In the genomic region with DNA sequence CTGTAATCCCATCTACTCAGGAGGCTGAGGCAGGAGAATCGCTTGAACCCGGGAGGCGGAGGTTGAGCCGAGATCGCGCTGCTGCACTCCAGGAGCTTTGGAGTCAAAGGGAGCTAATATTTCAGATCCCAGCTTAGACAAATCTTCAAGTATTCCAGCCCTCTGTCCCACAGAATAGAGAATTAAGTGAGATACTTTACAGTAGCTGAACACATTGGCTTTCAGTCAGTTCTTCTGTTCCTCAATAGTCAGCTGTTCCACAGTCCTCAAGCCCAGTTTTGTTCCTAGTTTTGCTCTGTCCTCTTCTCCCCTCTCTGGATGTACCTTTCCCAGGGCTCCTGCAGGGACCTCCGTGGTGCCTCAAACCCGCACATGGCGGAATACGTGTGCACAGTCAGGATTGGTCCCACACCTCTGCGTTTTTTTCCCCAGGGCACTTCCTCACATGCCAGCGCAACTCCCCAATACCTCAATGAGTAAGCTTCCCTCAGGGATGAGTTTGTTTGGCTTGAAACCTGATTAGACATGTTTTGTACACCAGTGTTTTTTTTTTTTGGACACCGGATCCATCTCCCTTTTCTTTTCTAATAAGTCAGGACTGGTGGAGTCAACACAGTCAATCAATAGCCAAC, we compare ENCODE assay signal across 8 cellular contexts. TPM values are rescaled to one million over a fixed set of nuclear protein-coding genes. Genes with fewer than 3 reads are reported as not detected.
DNase-seq lines count a peak whose midpoint lies in the region; ATAC-seq, FAIRE-seq and TF ChIP-seq lines count a peak whose summit lies in the region.

No MANE protein-coding gene starts in this region.

- no peak for FAIRE-seq in GM12891 (lab: Jason Lieb, UNC)

- peaks cover 35% of the 10 kb centered on the region for H3K4me1 ChIP-seq in Caco-2

- H3K9me3 Mint-ChIP-seq in Caco-2 (ENCODE audit: unreplicated experiment) (no peaks in the 10 kb centered on the region), neural crest cell (no peaks in the 10 kb centered on the region)

- DNase-seq in Caco-2 = no peak
- DNase-seq in NB4 (ENCODE audit: low read depth) = no peak
- DNase-seq in dorsolateral prefrontal cortex = no peak
- DNase-seq in neural crest cell (ENCODE audit: low read depth, low spot score) = no peak
- DNase-seq in NCI-H1930 (lab: John Stamatoyannopoulos, UW) = no peak
- DNase-seq in NCI-H2081 (lab: John Stamatoyannopoulos, UW) = no peak
- DNase-seq in GM12891 (ENCODE audit: insufficient read length, low spot score) = no peak

- TF ChIP-seq CTCF in Caco-2 (IDR thresholded peaks at IDR 0.05; ENCODE audit: insufficient read depth in 1 of 2, low read depth in 1 of 2, low read length in 1 of 2, severe bottlenecking in 1 of 2, unreplicated experiment in 1 of 2) (no peak), NB4 (IDR thresholded peaks at IDR 0.05; ENCODE audit: low read depth, low read length) (no peak), dorsolateral prefrontal cortex (IDR thresholded peaks at IDR 0.05 in 54 of 56, conservative IDR thresholded peaks at IDR 0.05 in 2 of 56; ENCODE audit: low read depth in 1 of 56, partially characterized antibody in 56 of 56) (no peak), neural crest cell (conservative IDR thresholded peaks at IDR 0.05) (no peak)

- H3K4me3 Mint-ChIP-seq in Caco-2 (ENCODE audit: unreplicated experiment) (peak overlapping the region; percentile 99), neural crest cell (peak overlapping the region; percentile 95)

- POLR2A ChIA-PET in Caco-2 (lab: Charles Lee) = interaction anchor here (2.6 kb wide), 1 partner anchor 38 kb away, joined by 29 read pairs; a partner anchor contains a TSS

- CTCF ChIA-PET in Caco-2 (lab: Charles Lee) = no interaction called here

- peaks cover 27% of the 10 kb centered on the region for H3K4me1 Mint-ChIP-seq in Caco-2 (ENCODE audit: low read depth, unreplicated experiment)
- H3K4me1 Mint-ChIP-seq in neural crest cell = peaks cover 24% of the 10 kb centered on the region

- peak overlapping the region in 3 of 59 donors; percentile 92 to 98 (median 94) for H3K27ac ChIP-seq in dorsolateral prefrontal cortex

- intact Hi-C loops in Caco-2 (cut with micrococcal nuclease; ENCODE audit: unreplicated experiment) = no loop called here
- intact Hi-C loops in dorsolateral prefrontal cortex (cut with DNase I) = loop anchor here (2.0 to 5.0 kb wide), 4 partner anchors 37 to 144 kb away; a partner anchor contains a TSS

- no TSS peak for BruUV-seq in Caco-2 (replicated peaks; lab: Mats Ljungman, UMichigan)

- no peaks in the 10 kb centered on the region for H3K9me3 ChIP-seq in Caco-2

- TF ChIP-seq POLR2A in NB4 (IDR thresholded peaks at IDR 0.05; ENCODE audit: extremely low read depth, insufficient read length) = no peak
- TF ChIP-seq POLR2A in GM12891 (IDR thresholded peaks at IDR 0.05; ENCODE audit: low read depth, low read length) = no peak

- H3K27me3 Mint-ChIP-seq in Caco-2 (ENCODE audit: insufficient read depth, unreplicated experiment) = no peaks in the 10 kb centered on the region
- no peaks in the 10 kb centered on the region for H3K27me3 Mint-ChIP-seq in neural crest cell (ENCODE audit: low read depth)

- peaks cover 58% of the 10 kb centered on the region for H3K36me3 Mint-ChIP-seq in Caco-2 (ENCODE audit: insufficient read depth, unreplicated experiment)
- peaks cover 2% of the 10 kb centered on the region for H3K36me3 Mint-ChIP-seq in neural crest cell (ENCODE audit: low read depth)

- peaks cover 2% of the 10 kb centered on the region for H3K36me3 ChIP-seq in Caco-2 (ENCODE audit: control insufficient read depth, insufficient read depth, low read length)

- H3K27me3 ChIP-seq in Caco-2 (replicated peaks; ENCODE audit: control insufficient read depth, insufficient read depth, low read length) (no peaks in the 10 kb centered on the region), dorsolateral prefrontal cortex (no peaks in the 10 kb centered on the region)

- no peak for ATAC-seq in GM18858 (IDR thresholded peaks at IDR 0.05; ENCODE audit: unreplicated experiment)

- H3K27ac Mint-ChIP-seq in Caco-2 (ENCODE audit: unreplicated experiment) (peak overlapping the region; percentile 99), neural crest cell (ENCODE audit: unreplicated experiment) (no peak overlapping the region)

- peak overlapping the region; percentile 71; the same call in 1 of the 2 replicates for H3K4me3 ChIP-seq in Caco-2 (ENCODE audit: low read depth, low read length)
- peak overlapping the region; percentile 99 for H3K4me3 ChIP-seq in NB4 (ENCODE audit: low read depth, low read length)
- H3K4me3 ChIP-seq in dorsolateral prefrontal cortex = peak overlapping the region in 50 of 59 donors; percentile 57 to 100 (median 93)

TF ChIP-seq in GM12891, 5 proteins besides CTCF, POLR2A, EP300 and RAD21:
- no peak for TF ChIP-seq POLR2AphosphoS5 (IDR thresholded peaks at IDR 0.05; ENCODE audit: low read depth, low read length)
- TF ChIP-seq SPI1 (IDR thresholded peaks at IDR 0.05; ENCODE audit: low read depth, low read length) = no peak
- no peak for TF ChIP-seq PAX5 (IDR thresholded peaks at IDR 0.05; ENCODE audit: insufficient read depth, low read length, severe bottlenecking)
- TF ChIP-seq POU2F2 (IDR thresholded peaks at IDR 0.05; ENCODE audit: low read depth, low read length) = no peak

RNA-seq across cellular contexts. Expression of a gene that starts 1.2 kb away (rescaled TPM):
- 73.9 and 74.1 TPM in 2 replicates for total RNA-seq in Caco-2 (2022)
- total RNA-seq in dorsolateral prefrontal cortex = 100 to 1,000 TPM; 107 to 182 (median 141) TPM
- total RNA-seq in neural crest cell = 78.9 and 80.1 TPM in 2 replicates
- polyA plus RNA-seq in GM12891 (2012; ENCODE audit: low read depth, missing spikeins) = 29.8 TPM

RNA-seq across cellular contexts. Expression of a gene that starts 37.8 kb away (rescaled TPM):
- total RNA-seq in Caco-2 (2022) (38.6 and 41.0 TPM in 2 replicates), dorsolateral prefrontal cortex (10 to 100 TPM; 16.3 to 37.8 (median 24.3) TPM), neural crest cell (50.1 and 50.4 TPM in 2 replicates)
- polyA plus RNA-seq in GM12891 (2012; ENCODE audit: low read depth, missing spikeins) = 43.9 TPM

RNA-seq across cellular contexts. Expression of a gene that starts 47.0 kb away (rescaled TPM):
- 89.3 and 91.7 TPM in 2 replicates for total RNA-seq in Caco-2 (2022)
- total RNA-seq in dorsolateral prefrontal cortex = 100 to 1,000 TPM in 4 of 120 experiments, 10 to 100 TPM in 116; 28.5 to 148 (median 43.7) TPM
- total RNA-seq in neural crest cell = 58.7 and 62.6 TPM in 2 replicates
- polyA plus RNA-seq in GM12891 (2012; ENCODE audit: low read depth, missing spikeins) = 46.7 TPM

RNA-seq across cellular contexts. Expression of a gene that starts 55.3 kb away (rescaled TPM):
- total RNA-seq in Caco-2 (2022) (46.1 and 47.3 TPM in 2 replicates), dorsolateral prefrontal cortex (10 to 100 TPM; 22.8 to 44.8 (median 29.5) TPM), neural crest cell (35.0 and 39.4 TPM in 2 replicates)
- polyA plus RNA-seq in GM12891 (2012; ENCODE audit: low read depth, missing spikeins) = 30.4 TPM
